Comparison of ENCODE assay signal across 8 cellular contexts in genomic region chr6:89432875-89433636, GRCh38. TPM values are rescaled to one million over a fixed set of nuclear protein-coding genes. Genes with fewer than 3 reads are reported as not detected.
A peak's percentile ranks its signal among the peaks of the same experiment; 100 is the strongest.
DNase-seq lines count a peak whose midpoint lies in the region; ATAC-seq, FAIRE-seq and TF ChIP-seq lines count a peak whose summit lies in the region.

ANKRD6 (plus strand) TSS chr6:89433152; CDS start chr6:89566977, 133,825 bp downstream.

- TF ChIP-seq CTCF in WI38 (IDR thresholded peaks at IDR 0.05; ENCODE audit: low read depth, low read length) = peak; percentile 47
- TF ChIP-seq CTCF in cardiac fibroblast (IDR thresholded peaks at IDR 0.05; ENCODE audit: low read depth, low read length) = peak; percentile 44
- TF ChIP-seq CTCF in keratinocyte (optimal IDR thresholded peaks at IDR 0.05 in 1 of 3, IDR thresholded peaks at IDR 0.05 in 1 of 3, conservative IDR thresholded peaks at IDR 0.05 in 1 of 3; ENCODE audit: extremely low read depth in 1 of 3, insufficient read depth in 2 of 3, low read length in 3 of 3) = peak; percentile 61 to 94 (median 73)

- H3K79me2 ChIP-seq in keratinocyte (ENCODE audit: control insufficient read depth, insufficient read depth, low read length) = no peaks in the 10 kb centered on the region

- DNase-seq in NCI-H1436 (lab: John Stamatoyannopoulos, UW) (peak; percentile 76), NCI-H1436 treated with DMSO at 0.1 percent for 48 hours (lab: John Stamatoyannopoulos, UW) (no peak), NCI-H146 (lab: John Stamatoyannopoulos, UW) (peak; percentile 79), cardiac fibroblast (ENCODE audit: low read depth in 2 of 2) (peak; percentile 33 to 62), keratinocyte (ENCODE audit: low read depth, low spot score) (no peak)
- peak; percentile 88 for DNase-seq in stimulated activated CD4-positive, alpha-beta T cell treated with anti-CD3 and anti-CD28 coated beads, Interleukin-15, amount 100 ng/mL, for 24 hours

- dilution Hi-C loops in keratinocyte (cut with MboI; ENCODE audit: extremely low pct_ligation_motif_present, low sequenced_read_pairs) = loop anchor here (10.0 kb wide), 1 partner anchor 192 kb away; no protein-coding TSS in a partner anchor

- FAIRE-seq in keratinocyte (lab: Jason Lieb, UNC) = no peak

- H3K9me1 ChIP-seq in keratinocyte (ENCODE audit: control insufficient read depth, extremely low read depth, insufficient read depth, low read length) = no peaks in the 10 kb centered on the region

- no peaks in the 10 kb centered on the region for H3K36me3 ChIP-seq in keratinocyte (ENCODE audit: control insufficient read depth in 2 of 2, extremely low read depth in 1 of 2, insufficient read depth in 2 of 2, low read length in 2 of 2)

- H3K27ac ChIP-seq in keratinocyte (ENCODE audit: control insufficient read depth, insufficient read depth, low read length) = no peak within 1 kb of the TSS

- no peaks in the 10 kb centered on the region for H4K20me1 ChIP-seq in keratinocyte (ENCODE audit: control insufficient read depth, extremely low read depth, insufficient read depth, low read length)

- peaks cover 14% of the 10 kb centered on the region for H3K27me3 ChIP-seq in keratinocyte (ENCODE audit: control insufficient read depth, extremely low read depth, insufficient read depth, low read length)

- H3K9me3 ChIP-seq in keratinocyte (ENCODE audit: control insufficient read depth, low read depth, low read length) = no peaks in the 10 kb centered on the region

- H3K4me3 ChIP-seq in WI38 (ENCODE audit: low read depth, low read length) (peak within 1 kb of the TSS; percentile 30), cardiac fibroblast (replicated peaks in 1 of 2; ENCODE audit: low read depth in 2 of 2, low read length in 2 of 2) (peak within 1 kb of the TSS; percentile 50 to 60), keratinocyte (ENCODE audit: control insufficient read depth in 2 of 3, extremely low read depth in 1 of 3, insufficient read depth in 2 of 3, low read depth in 1 of 3, low read length in 3 of 3) (peak within 1 kb of the TSS; percentile 62 to 65 (median 63))

- H2AFZ ChIP-seq in keratinocyte (ENCODE audit: control insufficient read depth, low read length) = peak within 1 kb of the TSS; percentile 73

- peak within 1 kb of the TSS; percentile 76 for H3K4me2 ChIP-seq in keratinocyte (ENCODE audit: control insufficient read depth, extremely low read depth, insufficient read depth, low read depth, low read length)

- H3K4me1 ChIP-seq in keratinocyte (ENCODE audit: control insufficient read depth, extremely low read depth, insufficient read depth, low read length) = peaks cover 5% of the 10 kb centered on the region

- ATAC-seq in HG02759 (IDR thresholded peaks at IDR 0.05; ENCODE audit: unreplicated experiment) = peak; percentile 96

- H3K9ac ChIP-seq in keratinocyte (ENCODE audit: control insufficient read depth, extremely low read depth, insufficient read depth, low read length) = peak within 1 kb of the TSS; percentile 48

RNA-seq across cellular contexts. Expression of gene ANKRD6, which starts in this region (rescaled TPM):
- 5.7 to 9.4 TPM (median 5.8 TPM) in 3 replicates for polyA plus RNA-seq in keratinocyte
- polyA plus RNA-seq in keratinocyte (2011; ENCODE audit: low read depth) = 2.1 TPM
- 6.7 and 7.1 TPM in 2 replicates for polyA plus RNA-seq in keratinocyte (2011; cell fraction: cytosol; rRNA removed)
- 17.3 and 19.7 TPM in 2 replicates for polyA plus RNA-seq in keratinocyte (2011; cell fraction: nucleus; rRNA removed)
- polyA plus RNA-seq in keratinocyte (2012; ENCODE audit: low replicate concordance) = 0.95 and 5.9 TPM in 2 replicates
- 10.6 to 13.9 TPM (median 11.1 TPM) in 3 replicates for polyA minus RNA-seq in keratinocyte
- 10.2 TPM for polyA minus RNA-seq in keratinocyte (2011; cell fraction: cytosol; rRNA and poly(A)+ RNA removed)
- 8.2 and 12.6 TPM in 2 replicates for polyA minus RNA-seq in keratinocyte (2011; cell fraction: nucleus; rRNA and poly(A)+ RNA removed)

Comparison
In these comparisons a context has a peak if more than half of its experiments do, and no peak if none do; other contexts are left out.
1. DNase-seq: peak in NCI-H1436 (single experiment), NCI-H146 (single experiment), cardiac fibroblast (2 of 2) and stimulated activated CD4-positive, alpha-beta T cell treated with anti-CD3 and anti-CD28 coated beads, Interleukin-15, amount 100 ng/mL, for 24 hours (single experiment); none in NCI-H1436 treated with DMSO at 0.1 percent for 48 hours (single experiment) and keratinocyte (single experiment).
2. Peak in every context shown above with its lines, with median percentiles within 50 percentile points of each other: H3K4me3 ChIP-seq and CTCF ChIP-seq.